1 cellular context compared by ENCODE assay signal in the genomic region with DNA sequence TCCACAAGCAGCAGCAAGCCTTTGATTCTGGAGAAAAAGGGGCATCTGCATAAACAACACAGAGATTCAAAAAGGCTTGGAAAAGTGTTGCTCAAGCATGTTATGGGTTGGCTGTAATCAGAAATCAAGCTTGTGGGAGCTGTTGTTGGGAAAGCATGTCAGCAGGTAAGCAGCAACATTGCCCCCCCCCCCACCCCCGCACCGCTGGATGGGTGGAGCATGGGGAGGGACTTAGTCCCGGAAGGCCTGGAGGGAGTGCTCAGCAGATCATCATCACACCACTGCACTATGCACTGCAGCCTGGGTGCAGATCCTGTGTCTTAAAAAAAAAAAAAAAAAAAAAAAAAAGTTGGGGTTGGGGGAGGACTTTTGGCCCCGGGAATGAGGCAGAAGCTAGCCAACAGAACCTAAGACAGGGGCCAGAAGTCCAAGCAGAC.
TF ChIP-seq lines count a peak whose summit lies in the region.

No MANE protein-coding gene starts in this region.

TF ChIP-seq in K562, 482 proteins besides CTCF, POLR2A, EP300 and RAD21 (continues in another document):
- TF ChIP-seq NRF1 (conservative IDR thresholded peaks at IDR 0.05 in 1 of 2, IDR thresholded peaks at IDR 0.05 in 1 of 2) (0 out of 4 replicates have a peak, but pooled peaks of 1 of the 2 experiments have one; percentile 13), TFAP4 (CRISPR knock-in tag; IDR thresholded peaks at IDR 0.05; ENCODE audit: borderline replicate concordance) (peak; percentile 30; the same call in 1 of the 2 replicates), NBN (IDR thresholded peaks at IDR 0.05; ENCODE audit: low read depth) (no peak), VEZF1 (CRISPR knock-in tag; IDR thresholded peaks at IDR 0.05) (peak; percentile 96), NFE2 (IDR thresholded peaks at IDR 0.05; ENCODE audit: low read depth) (no peak), YY1 (IDR thresholded peaks at IDR 0.05; ENCODE audit: borderline replicate concordance in 1 of 3, control insufficient read depth in 1 of 3, extremely low read depth in 1 of 3, insufficient read depth in 3 of 3, insufficient read length in 1 of 3, insufficient replicate concordance in 2 of 3, low read depth in 1 of 3, low read length in 2 of 3) (peak in 1 of 3 experiments; percentile 11), FOXJ2 (tag; IDR thresholded peaks at IDR 0.05) (0 out of 2 replicates have a peak, but pooled peaks have one; percentile 41), NCOA1 (IDR thresholded peaks at IDR 0.05; ENCODE audit: low read depth) (no peak), POLR2B (IDR thresholded peaks at IDR 0.05; ENCODE audit: low read depth, partially characterized antibody) (peak; percentile 55), NCOA2 (IDR thresholded peaks at IDR 0.05; ENCODE audit: partially characterized antibody in 2 of 2) (no peak), U2AF1 (optimal IDR thresholded peaks at IDR 0.05; ENCODE audit: low read depth, low read length) (no peak), ZFP1 (CRISPR knock-in tag; IDR thresholded peaks at IDR 0.05) (no peak), ZKSCAN8 (CRISPR knock-in tag; IDR thresholded peaks at IDR 0.05) (no peak), SMARCE1 (IDR thresholded peaks at IDR 0.05) (no peak), ZNF175 (CRISPR knock-in tag; IDR thresholded peaks at IDR 0.05; ENCODE audit: low read depth) (0 out of 2 replicates have a peak, but pooled peaks have one; percentile 76), ZC3H4 (CRISPR knock-in tag; IDR thresholded peaks at IDR 0.05; ENCODE audit: borderline replicate concordance) (no peak), ZNF707 (CRISPR knock-in tag; conservative IDR thresholded peaks at IDR 0.05) (no peak), POLR3A (IDR thresholded peaks at IDR 0.05; ENCODE audit: borderline replicate concordance, extremely low read depth, insufficient read depth, insufficient read length) (no peak), DPF2 (IDR thresholded peaks at IDR 0.05) (peak; percentile 51; the same call in 1 of the 2 replicates), ARNT (IDR thresholded peaks at IDR 0.05) (no peak), ZNF655 (CRISPR knock-in tag; IDR thresholded peaks at IDR 0.05) (no peak), ZNF436 (CRISPR knock-in tag; IDR thresholded peaks at IDR 0.05) (no peak), POLR2G (IDR thresholded peaks at IDR 0.05; ENCODE audit: low read depth, low read length) (0 out of 2 replicates have a peak, but pooled peaks have one; percentile 16), TAF7 (tag; IDR thresholded peaks at IDR 0.05) (no peak), FOSL1 (tag; conservative IDR thresholded peaks at IDR 0.05) (0 out of 2 replicates have a peak, but pooled peaks have one; percentile 26), HCFC1 (IDR thresholded peaks at IDR 0.05; ENCODE audit: low read depth, low read length) (no peak), ASH1L (IDR thresholded peaks at IDR 0.05; ENCODE audit: borderline replicate concordance, low read depth, partially characterized antibody) (no peak), ZNF407 (IDR thresholded peaks at IDR 0.05; ENCODE audit: low read depth) (no peak), NFATC3 (IDR thresholded peaks at IDR 0.05) (no peak), ATF7 (IDR thresholded peaks at IDR 0.05) (no peak), ZNF197 (CRISPR knock-in tag; IDR thresholded peaks at IDR 0.05; ENCODE audit: low read depth) (no peak), ZFP91 (CRISPR knock-in tag; IDR thresholded peaks at IDR 0.05) (no peak), CHD2 (IDR thresholded peaks at IDR 0.05; ENCODE audit: low read depth, low read length) (no peak), CREBBP (IDR thresholded peaks at IDR 0.05; ENCODE audit: low read depth, low read length) (no peak)
- TF ChIP-seq, protein P1, sequence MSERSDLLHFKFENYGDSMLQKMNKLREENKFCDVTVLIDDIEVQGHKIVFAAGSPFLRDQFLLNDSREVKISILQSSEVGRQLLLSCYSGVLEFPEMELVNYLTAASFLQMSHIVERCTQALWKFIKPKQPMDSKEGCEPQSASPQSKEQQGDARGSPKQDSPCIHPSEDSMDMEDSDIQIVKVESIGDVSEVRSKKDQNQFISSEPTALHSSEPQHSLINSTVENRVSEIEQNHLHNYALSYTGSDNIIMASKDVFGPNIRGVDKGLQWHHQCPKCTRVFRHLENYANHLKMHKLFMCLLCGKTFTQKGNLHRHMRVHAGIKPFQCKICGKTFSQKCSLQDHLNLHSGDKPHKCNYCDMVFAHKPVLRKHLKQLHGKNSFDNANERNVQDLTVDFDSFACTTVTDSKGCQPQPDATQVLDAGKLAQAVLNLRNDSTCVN (CRISPR knock-in tag; IDR thresholded peaks at IDR 0.05), result no peak
- TF ChIP-seq, protein P2, sequence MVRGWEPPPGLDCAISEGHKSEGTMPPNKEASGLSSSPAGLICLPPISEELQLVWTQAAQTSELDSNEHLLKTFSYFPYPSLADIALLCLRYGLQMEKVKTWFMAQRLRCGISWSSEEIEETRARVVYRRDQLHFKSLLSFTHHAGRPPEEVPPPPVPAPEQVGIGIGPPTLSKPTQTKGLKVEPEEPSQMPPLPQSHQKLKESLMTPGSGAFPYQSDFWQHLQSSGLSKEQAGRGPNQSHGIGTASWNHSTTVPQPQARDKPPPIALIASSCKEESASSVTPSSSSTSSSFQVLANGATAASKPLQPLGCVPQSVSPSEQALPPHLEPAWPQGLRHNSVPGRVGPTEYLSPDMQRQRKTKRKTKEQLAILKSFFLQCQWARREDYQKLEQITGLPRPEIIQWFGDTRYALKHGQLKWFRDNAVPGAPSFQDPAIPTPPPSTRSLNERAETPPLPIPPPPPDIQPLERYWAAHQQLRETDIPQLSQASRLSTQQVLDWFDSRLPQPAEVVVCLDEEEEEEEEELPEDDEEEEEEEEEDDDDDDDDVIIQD (CRISPR knock-in tag; IDR thresholded peaks at IDR 0.05), result no peak
- TF ChIP-seq, protein P3, sequence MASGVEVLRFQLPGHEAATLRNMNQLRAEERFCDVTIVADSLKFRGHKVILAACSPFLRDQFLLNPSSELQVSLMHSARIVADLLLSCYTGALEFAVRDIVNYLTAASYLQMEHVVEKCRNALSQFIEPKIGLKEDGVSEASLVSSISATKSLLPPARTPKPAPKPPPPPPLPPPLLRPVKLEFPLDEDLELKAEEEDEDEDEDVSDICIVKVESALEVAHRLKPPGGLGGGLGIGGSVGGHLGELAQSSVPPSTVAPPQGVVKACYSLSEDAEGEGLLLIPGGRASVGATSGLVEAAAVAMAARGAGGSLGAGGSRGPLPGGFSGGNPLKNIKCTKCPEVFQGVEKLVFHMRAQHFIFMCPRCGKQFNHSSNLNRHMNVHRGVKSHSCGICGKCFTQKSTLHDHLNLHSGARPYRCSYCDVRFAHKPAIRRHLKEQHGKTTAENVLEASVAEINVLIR (CRISPR knock-in tag; IDR thresholded peaks at IDR 0.05), result no peak
- TF ChIP-seq, protein P4, sequence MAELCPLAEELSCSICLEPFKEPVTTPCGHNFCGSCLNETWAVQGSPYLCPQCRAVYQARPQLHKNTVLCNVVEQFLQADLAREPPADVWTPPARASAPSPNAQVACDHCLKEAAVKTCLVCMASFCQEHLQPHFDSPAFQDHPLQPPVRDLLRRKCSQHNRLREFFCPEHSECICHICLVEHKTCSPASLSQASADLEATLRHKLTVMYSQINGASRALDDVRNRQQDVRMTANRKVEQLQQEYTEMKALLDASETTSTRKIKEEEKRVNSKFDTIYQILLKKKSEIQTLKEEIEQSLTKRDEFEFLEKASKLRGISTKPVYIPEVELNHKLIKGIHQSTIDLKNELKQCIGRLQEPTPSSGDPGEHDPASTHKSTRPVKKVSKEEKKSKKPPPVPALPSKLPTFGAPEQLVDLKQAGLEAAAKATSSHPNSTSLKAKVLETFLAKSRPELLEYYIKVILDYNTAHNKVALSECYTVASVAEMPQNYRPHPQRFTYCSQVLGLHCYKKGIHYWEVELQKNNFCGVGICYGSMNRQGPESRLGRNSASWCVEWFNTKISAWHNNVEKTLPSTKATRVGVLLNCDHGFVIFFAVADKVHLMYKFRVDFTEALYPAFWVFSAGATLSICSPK (IDR thresholded peaks at IDR 0.05; ENCODE audit: borderline replicate concordance), result no peak
